ENCODE assay signal across 1 cellular context in the genomic region with DNA sequence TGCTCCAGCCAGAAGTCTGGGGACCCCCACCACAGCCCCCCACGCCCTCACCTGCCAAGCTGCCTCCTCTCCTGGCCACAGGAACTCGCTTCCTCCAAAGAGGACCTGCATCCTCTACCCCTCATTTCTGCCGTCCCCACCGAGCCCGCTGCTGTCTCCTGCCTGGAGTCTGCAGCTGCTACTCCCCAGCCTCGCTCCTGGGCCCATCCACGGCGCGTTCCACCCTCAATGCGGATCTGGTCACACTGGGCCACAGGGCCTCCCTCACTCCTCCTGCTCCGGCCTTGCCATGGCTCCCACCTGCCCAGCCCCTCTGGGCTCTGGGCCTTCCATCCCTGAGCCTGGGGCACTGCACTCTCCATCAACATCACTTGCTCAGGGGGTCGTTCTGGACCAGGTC.
TF ChIP-seq lines count a peak whose summit lies in the region.

No MANE protein-coding gene starts in this region.

TF ChIP-seq in IMR-90, 13 proteins besides CTCF, POLR2A, EP300 and RAD21 (continued from another document):
- TF ChIP-seq, protein P1, sequence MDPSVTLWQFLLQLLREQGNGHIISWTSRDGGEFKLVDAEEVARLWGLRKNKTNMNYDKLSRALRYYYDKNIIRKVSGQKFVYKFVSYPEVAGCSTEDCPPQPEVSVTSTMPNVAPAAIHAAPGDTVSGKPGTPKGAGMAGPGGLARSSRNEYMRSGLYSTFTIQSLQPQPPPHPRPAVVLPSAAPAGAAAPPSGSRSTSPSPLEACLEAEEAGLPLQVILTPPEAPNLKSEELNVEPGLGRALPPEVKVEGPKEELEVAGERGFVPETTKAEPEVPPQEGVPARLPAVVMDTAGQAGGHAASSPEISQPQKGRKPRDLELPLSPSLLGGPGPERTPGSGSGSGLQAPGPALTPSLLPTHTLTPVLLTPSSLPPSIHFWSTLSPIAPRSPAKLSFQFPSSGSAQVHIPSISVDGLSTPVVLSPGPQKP (IDR thresholded peaks at IDR 0.05; ENCODE audit: borderline replicate concordance, low read depth, low read length) = no peak
TF ChIP-seq in IMR-90: peak in this region for 0.
